In genomic region chr10:108598320-108598695, GRCh38 we compare ENCODE assay signal across 32 cellular contexts.
DNase-seq lines count a peak whose midpoint lies in the region; ATAC-seq, FAIRE-seq and TF ChIP-seq lines count a peak whose summit lies in the region.
"Had no signal": no experiment of that assay in that cellular context is flagged by ENCODE, and none has a peak within 500 bp of the region (broad histone marks: within the 10 kb centered on the region; RNA-seq: fewer than 3 reads in every experiment).

No MANE protein-coding gene starts in this region.

- TF ChIP-seq CTCF in H1 (IDR thresholded peaks at IDR 0.05; ENCODE audit: control extremely low read depth in 1 of 3, insufficient read depth in 1 of 3, low read depth in 1 of 3, low read length in 3 of 3) (no peak), left lung (IDR thresholded peaks at IDR 0.05) (no peak)

- 31% methylated on average over 1 of the region's 1 CpG; no CpG with 5 or more reads in 1 of the 2 experiments for WGBS in H1 (ENCODE audit: extremely low coverage in 1 of 2, insufficient coverage in 1 of 2, insufficient read length in 1 of 2, insufficient replicate concordance in 2 of 2, low coverage in 1 of 2, low lambda C conversion rate in 2 of 2, missing lambda C conversion rate in 1 of 2), 2 experiments

- peak; percentile 39 for DNase-seq in Caki2 (ENCODE audit: low read depth)
- DNase-seq in NCI-H69 (lab: John Stamatoyannopoulos, UW) = peak; percentile 86
- DNase-seq in H1 (ENCODE audit: low read depth in 1 of 2, low spot score in 2 of 2) = peak; percentile 31 to 44
- no peak for DNase-seq in left lung
- no peak for DNase-seq in NCI-H446 (lab: John Stamatoyannopoulos, UW)
- DNase-seq in stimulated activated naive CD4-positive, alpha-beta T cell (lab: John Stamatoyannopoulos, UW) = no peak
- DNase-seq: activated CD4-positive, alpha-beta memory T cell treated with anti-CD3 and anti-CD28 coated beads, Interleukin-2, amount 10 ng/mL, durations not matched to agents 7 days and 5 days; activated naive CD4-positive, alpha-beta T cell treated with anti-CD3 and anti-CD28 coated beads, Interleukin-2, amount 50 U/mL, for 16 hours; amniotic stem cell; CD8-positive, alpha-beta memory T cell; cortex of kidney; gastrocnemius medialis; GDM1; KBM-7; kidney; lower lobe of right lung; MG63; NCI-H1417 treated with DMSO at 0.1 percent for 48 hours; NCI-H2081 treated with DMSO at 0.1 percent for 48 hours; NCI-H345; NK-92 treated with Interleukin-12 subunit alpha and Interleukin-12 subunit beta, amount 100 ng/mL, for 24 hours; ovary; retina; small intestine; stimulated activated CD4-positive, alpha-beta T cell treated with anti-CD3 and anti-CD28 coated beads, Interleukin-2, amount 100 ng/mL, for 24 hours; T1000; transverse colon had no signal

- H2AK5ac ChIP-seq in H1 (ENCODE audit: low read depth, low read length) = 0 out of 2 replicates have a peak overlapping the region, but pooled peaks have one; percentile 15

- ATAC-seq in left lung (peak; percentile 8), GM21619 (IDR thresholded peaks at IDR 0.05; ENCODE audit: unreplicated experiment) (no peak), GM19023 (IDR thresholded peaks at IDR 0.05; ENCODE audit: unreplicated experiment) (no peak)
- ATAC-seq: activated T-helper 17 cell treated with anti-CD3 and anti-CD28 coated beads, Interleukin-2, amount 50 U/mL, for 72 hours; gastrocnemius medialis had no signal

- no peak overlapping the region for H3K9ac ChIP-seq in H1 (replicated peaks in 1 of 4; ENCODE audit: extremely low read depth in 1 of 4, low read depth in 3 of 4, low read length in 3 of 4)

- no peak overlapping the region for H3K56ac ChIP-seq in H1 (replicated peaks; ENCODE audit: insufficient read length, low read depth, low read length)

- no peak overlapping the region for H4K8ac ChIP-seq in H1 (ENCODE audit: extremely low read depth, insufficient read depth, low read length)

- no peaks in the 10 kb centered on the region for H3K79me2 ChIP-seq in H1 (ENCODE audit: control insufficient read depth in 1 of 2, insufficient read depth in 2 of 2, low read length in 2 of 2)

- H3K9me3 ChIP-seq in H1 (ENCODE audit: insufficient read depth in 2 of 2, low read depth in 1 of 2, low read length in 1 of 2) (no peaks in the 10 kb centered on the region), left lung (no peaks in the 10 kb centered on the region)
- H3K9me3 ChIP-seq: gastrocnemius medialis, lower lobe of right lung, MG63, ovary, transverse colon had no signal

- no peak overlapping the region for H4K91ac ChIP-seq in H1 (replicated peaks; ENCODE audit: insufficient read length, low read length)

- no peak overlapping the region for H2BK20ac ChIP-seq in H1 (ENCODE audit: low read length)

- H3K27ac ChIP-seq in H1 (ENCODE audit: low read depth, low read length) (no peak overlapping the region), left lung (no peak overlapping the region)
- H3K27ac ChIP-seq: cardiac muscle cell, gastrocnemius medialis, lower lobe of right lung, ovary, transverse colon had no signal

- H3K18ac ChIP-seq in H1 (ENCODE audit: extremely low read depth, low read length) = no peak overlapping the region

- no peak overlapping the region for H3K14ac ChIP-seq in H1 (ENCODE audit: insufficient read length)

- CTCF ChIA-PET in H1 (lab: Charles Lee; ENCODE audit: partially characterized antibody) = interaction anchor here (0.9 to 1.4 kb wide), 3 partner anchors 11 to 48 kb away, joined by 3 read pairs; no protein-coding TSS in a partner anchor

- in situ Hi-C loops in Caki2 (cut with HindIII; ENCODE audit: low pct_unique_long_range_greater_than_20kb, low sequenced_read_pairs) = no loop called here

- intact Hi-C loops in left lung (cut with DNase I) = no loop called here

- peak; percentile 82 for FAIRE-seq in H1 (lab: Jason Lieb, UNC)
- FAIRE-seq: endometrium, kidney, small intestine had no signal

- 0 out of 3 replicates have a peak, but pooled peaks of 1 of the 2 experiments have one; percentile 43 for TF ChIP-seq EP300 in H1 (IDR thresholded peaks at IDR 0.05; ENCODE audit: borderline replicate concordance in 1 of 2, low read depth in 2 of 2, low read length in 2 of 2)

- no peak overlapping the region for H2BK120ac ChIP-seq in H1 (replicated peaks; ENCODE audit: low read depth, low read length)

- H2BK12ac ChIP-seq in H1 (ENCODE audit: low read depth, low read length) = no peak overlapping the region; the same call in 1 of the 2 replicates

- peak overlapping the region in 1 of 4 experiments; percentile 23; a peak in 1 of 8 replicates for H3K4me3 ChIP-seq in H1 (ENCODE audit: extremely low read depth in 1 of 4, insufficient read depth in 2 of 4, low read depth in 3 of 4, low read length in 4 of 4)
- H3K4me3 ChIP-seq in left lung = no peak overlapping the region
- H3K4me3 ChIP-seq: cardiac muscle cell, gastrocnemius medialis, lower lobe of right lung, MG63, ovary, transverse colon had no signal

- peaks cover 36 to 79% (median 63%) of the 10 kb centered on the region in 4 experiments for H3K27me3 ChIP-seq in H1 (replicated peaks in 1 of 4; ENCODE audit: control insufficient read depth in 3 of 4, extremely low read depth in 1 of 4, insufficient read depth in 3 of 4, low read length in 3 of 4)
- H3K27me3 ChIP-seq in left lung = no peaks in the 10 kb centered on the region
- H3K27me3 ChIP-seq: cardiac muscle cell, gastrocnemius medialis, MG63, ovary, transverse colon had no signal

- no peak overlapping the region for H4K5ac ChIP-seq in H1 (ENCODE audit: insufficient read length, low read depth, low read length)

- no peak for TF ChIP-seq POLR2A in H1 (IDR thresholded peaks at IDR 0.05; ENCODE audit: control extremely low read depth in 1 of 2, low read depth in 2 of 2, low read length in 2 of 2)

- H3K36me3 ChIP-seq in H1 (ENCODE audit: control insufficient read depth in 2 of 4, insufficient read depth in 4 of 4, low read length in 3 of 4) (no peaks in the 10 kb centered on the region), left lung (no peaks in the 10 kb centered on the region)
- H3K36me3 ChIP-seq: cardiac muscle cell, gastrocnemius medialis, lower lobe of right lung, MG63, ovary, transverse colon had no signal

- H3K4me1 ChIP-seq in H1 (replicated peaks in 1 of 4; ENCODE audit: control insufficient read depth in 3 of 4, insufficient read depth in 4 of 4, low read length in 3 of 4) = peaks cover 0 to 6% (median 4%) of the 10 kb centered on the region in 4 experiments; a peak in 3 of 7 replicates
- H3K4me1 ChIP-seq in left lung = no peaks in the 10 kb centered on the region
- H3K4me1 ChIP-seq: gastrocnemius medialis, lower lobe of right lung, transverse colon had no signal

- H4K20me1 ChIP-seq in H1 (replicated peaks in 1 of 2; ENCODE audit: control insufficient read depth in 1 of 2, insufficient read depth in 2 of 2, low read length in 2 of 2) = peaks cover 0 to 4% of the 10 kb centered on the region in 2 experiments

- H3K23ac ChIP-seq in H1 (ENCODE audit: insufficient read length) = no peak overlapping the region

- H3K4me2 ChIP-seq in H1 (ENCODE audit: insufficient read depth in 1 of 2, low read depth in 2 of 2, low read length in 2 of 2) = peak overlapping the region; percentile 34 to 62; a peak in 3 of 4 replicates

- POLR2A ChIA-PET in H1 (lab: Charles Lee; ENCODE audit: partially characterized antibody) = no interaction called here

- no peak overlapping the region for H2BK5ac ChIP-seq in H1 (ENCODE audit: low read depth, low read length)

- no peak for TF ChIP-seq RAD21 in H1 (IDR thresholded peaks at IDR 0.05 in 1 of 2, conservative IDR thresholded peaks at IDR 0.05 in 1 of 2; ENCODE audit: low read depth in 2 of 2, low read length in 2 of 2)

- H2BK15ac ChIP-seq in H1 (ENCODE audit: low read length) = no peak overlapping the region

- no peaks in the 10 kb centered on the region for H3K23me2 ChIP-seq in H1 (ENCODE audit: low read depth, low read length)

- H2AFZ ChIP-seq in H1 (ENCODE audit: low read length) = no peak overlapping the region

- no peak overlapping the region for H3K4ac ChIP-seq in H1 (replicated peaks; ENCODE audit: insufficient read length, low read depth, low read length)

- H3K79me1 ChIP-seq in H1 (ENCODE audit: low read depth, low read length) = no peaks in the 10 kb centered on the region

TF ChIP-seq in H1, 55 proteins besides CTCF, POLR2A, EP300 and RAD21 (continues in another document):
- TF ChIP-seq SAP30 (IDR thresholded peaks at IDR 0.05; ENCODE audit: insufficient read depth, insufficient replicate concordance, low read length) (no peak), NRF1 (IDR thresholded peaks at IDR 0.05; ENCODE audit: low read depth, low read length) (no peak), PHF8 (conservative IDR thresholded peaks at IDR 0.05; ENCODE audit: low read depth, low read length) (no peak), EGR1 (IDR thresholded peaks at IDR 0.05; ENCODE audit: borderline replicate concordance, low read depth, low read length) (no peak), BCL11A (IDR thresholded peaks at IDR 0.05; ENCODE audit: low read depth in 2 of 2, low read length in 2 of 2) (peak in 1 of 2 experiments; percentile 59)

Comparison
In these comparisons a context has a peak if more than half of its experiments do, and no peak if none do; other contexts are left out.
1. DNase-seq: peak in Caki2 (single experiment), NCI-H69 (single experiment) and H1 (2 of 2); none in left lung (0 of 2), NCI-H446 (0 of 2) and stimulated activated naive CD4-positive, alpha-beta T cell (0 of 6).